1 cellular context compared by ENCODE assay signal in genomic region chr13:101649490-101650126, GRCh38.
A peak's percentile ranks its signal among the peaks of the same experiment; 100 is the strongest.
TF ChIP-seq lines count a peak whose summit lies in the region.

No MANE protein-coding gene starts in this region.

TF ChIP-seq in liver, 16 proteins besides CTCF, POLR2A, EP300 and RAD21 (continued from another document):
- peak; percentile 31 for TF ChIP-seq REST (IDR thresholded peaks at IDR 0.05)
- peak; percentile 85 for TF ChIP-seq ATF3 (IDR thresholded peaks at IDR 0.05)
- TF ChIP-seq SP1 (IDR thresholded peaks at IDR 0.05) = peak; percentile 57
- peak; percentile 94 to 96 for TF ChIP-seq JUND (IDR thresholded peaks at IDR 0.05)
